ENCODE assay signal across 22 cellular contexts in the genomic region with DNA sequence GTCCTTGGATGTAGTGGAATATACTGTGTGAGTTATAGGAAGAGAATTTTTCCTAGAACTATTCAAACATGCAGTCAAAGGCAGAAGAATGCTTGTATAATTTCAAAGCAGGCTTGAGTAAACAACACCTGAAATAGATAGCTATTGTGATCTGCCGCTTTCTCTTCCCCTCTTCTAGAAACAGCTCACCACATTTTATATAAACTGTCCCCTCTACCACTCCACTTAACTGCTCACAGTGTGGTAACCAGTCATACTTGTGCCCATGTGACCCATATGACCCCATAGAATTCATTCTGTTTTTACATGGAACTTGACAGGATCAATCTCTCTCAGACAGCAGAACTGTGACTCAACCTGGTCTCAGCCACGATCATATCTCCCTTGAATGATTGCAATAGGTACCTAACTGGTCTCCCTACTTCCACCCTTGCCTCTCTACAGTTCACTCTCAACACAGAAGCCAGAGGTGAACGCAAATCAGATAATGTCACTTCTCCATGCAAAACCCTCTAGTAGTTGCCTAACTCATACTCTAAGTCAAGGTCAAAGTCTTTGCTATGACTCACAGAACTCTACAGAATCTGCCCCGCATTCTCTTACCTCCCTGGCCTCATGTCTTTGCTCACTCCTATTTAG.
DNase-seq lines count a peak whose midpoint lies in the region; ATAC-seq, FAIRE-seq and TF ChIP-seq lines count a peak whose summit lies in the region.
"Had no signal": no experiment of that assay in that cellular context is flagged by ENCODE, and none has a peak within 500 bp of the region (broad histone marks: within the 10 kb centered on the region; RNA-seq: fewer than 3 reads in every experiment).

No MANE protein-coding gene starts in this region.

- CTCF ChIA-PET in A549 (lab: Yijun Ruan, JAX) (interaction anchor here (0.8 kb wide), 1 partner anchor 10 kb away, joined by 3 read pairs; no protein-coding TSS in a partner anchor), Calu3 (lab: Charles Lee) (no interaction called here), Panc1 (lab: Charles Lee) (no interaction called here), HEK293T (lab: Yijun Ruan, JAX) (no interaction called here)

- POLR2A ChIA-PET in A549 (lab: Yijun Ruan, JAX) (interaction anchor here (1.0 to 1.5 kb wide), 3 partner anchors 55 to 444 kb away, joined by 3 to 8 read pairs (median 3); a partner anchor contains a TSS), Panc1 (lab: Charles Lee) (no interaction called here), HEK293T (lab: Yijun Ruan, JAX) (no interaction called here)

- TF ChIP-seq CTCF in A549 (IDR thresholded peaks at IDR 0.05) (no peak), Calu3 (IDR thresholded peaks at IDR 0.05; ENCODE audit: unreplicated experiment) (no peak), Panc1 (IDR thresholded peaks at IDR 0.05) (no peak)

- FAIRE-seq in A549 (lab: Jason Lieb, UNC), result peak; percentile 7

- TF ChIP-seq POLR2A in A549 (IDR thresholded peaks at IDR 0.05; ENCODE audit: low read length), result no peak

- no TSS peak for BruUV-seq in Calu3 (replicated peaks; lab: Mats Ljungman, UMichigan)
- no TSS peak for BruUV-seq in Panc1 (replicated peaks; lab: Mats Ljungman, UMichigan)

- TF ChIP-seq RAD21 in A549 (conservative IDR thresholded peaks at IDR 0.05 in 1 of 2, IDR thresholded peaks at IDR 0.05 in 1 of 2), result peak in 1 of 2 experiments; percentile 21; a peak in 1 of 5 replicates

- ATAC-seq in A549 (peak; percentile 86 to 87), Panc1 (peak; percentile 78)
- ATAC-seq in stimulated activated naive CD8-positive, alpha-beta T cell treated with anti-CD3 and anti-CD28 coated beads, Interleukin-15, amount 100 ng/mL, for 72 hours, result no peak
- ATAC-seq: psoas muscle had no signal

- peaks cover 41% of the 10 kb centered on the region for H3K4me1 ChIP-seq in A549
- H3K4me1 ChIP-seq in Panc1 (ENCODE audit: control insufficient read depth, insufficient read depth, low read length), result peaks cover 7% of the 10 kb centered on the region
- H3K4me1 ChIP-seq: psoas muscle, stomach had no signal

- H3K9me3 ChIP-seq in A549, result no peaks in the 10 kb centered on the region
- no peaks in the 10 kb centered on the region for H3K9me3 ChIP-seq in Panc1 (ENCODE audit: control insufficient read depth, insufficient read depth, low read depth, low read length)
- H3K9me3 ChIP-seq: psoas muscle, stomach had no signal

- H3K27me3 Mint-ChIP-seq in Calu3 (ENCODE audit: unreplicated experiment), result no peaks in the 10 kb centered on the region
- H3K27me3 Mint-ChIP-seq in stimulated activated naive CD8-positive, alpha-beta T cell treated with anti-CD3 and anti-CD28 coated beads, Interleukin-15, amount 100 ng/mL, for 72 hours, result no peaks in the 10 kb centered on the region
- H3K27me3 Mint-ChIP-seq: activated naive CD8-positive, alpha-beta T cell treated with anti-CD3 and anti-CD28 coated beads for 36 hours; type B pancreatic cell had no signal

- no peaks in the 10 kb centered on the region for H3K36me3 Mint-ChIP-seq in Calu3 (ENCODE audit: insufficient read depth, unreplicated experiment)
- H3K36me3 Mint-ChIP-seq: activated naive CD8-positive, alpha-beta T cell treated with anti-CD3 and anti-CD28 coated beads for 36 hours; type B pancreatic cell had no signal

- H3K27me3 ChIP-seq in Panc1 (ENCODE audit: control insufficient read depth, insufficient read depth, low read length), result no peaks in the 10 kb centered on the region
- H3K27me3 ChIP-seq: stomach had no signal

- H3K4me3 ChIP-seq in A549, result no peak overlapping the region
- H3K4me3 ChIP-seq in Panc1 (ENCODE audit: low read depth in 2 of 2, low read length in 2 of 2), result no peak overlapping the region
- H3K4me3 ChIP-seq: psoas muscle, skin epidermis, stomach had no signal

- under 1% methylated on average over 4 of the region's 4 CpGs for WGBS in A549 (ENCODE audit: missing lambda C conversion rate)

- intact Hi-C loops in Calu3 (cut with micrococcal nuclease; ENCODE audit: unreplicated experiment), result no loop called here
- intact Hi-C loops in Panc1 (cut with micrococcal nuclease; ENCODE audit: unreplicated experiment), result no loop called here

- in situ Hi-C loops in Panc1 (cut with HindIII; ENCODE audit: low pct_unique_long_range_greater_than_20kb, low sequenced_read_pairs), result no loop called here

- H3K4me1 Mint-ChIP-seq in Calu3 (ENCODE audit: low read depth, unreplicated experiment), result peaks cover 48% of the 10 kb centered on the region
- H3K4me1 Mint-ChIP-seq in stimulated activated naive CD8-positive, alpha-beta T cell treated with anti-CD3 and anti-CD28 coated beads, Interleukin-15, amount 100 ng/mL, for 72 hours, result peaks cover 5% of the 10 kb centered on the region
- H3K4me1 Mint-ChIP-seq: activated naive CD8-positive, alpha-beta T cell treated with anti-CD3 and anti-CD28 coated beads for 36 hours; CD8-positive, alpha-beta memory T cell had no signal

- no peak for TF ChIP-seq EP300 in A549 (IDR thresholded peaks at IDR 0.05)

- H3K9me3 Mint-ChIP-seq in Calu3 (ENCODE audit: low read depth, unreplicated experiment), result no peaks in the 10 kb centered on the region
- H3K9me3 Mint-ChIP-seq in stimulated activated naive CD8-positive, alpha-beta T cell treated with anti-CD3 and anti-CD28 coated beads, Interleukin-15, amount 100 ng/mL, for 72 hours, result no peaks in the 10 kb centered on the region
- H3K9me3 Mint-ChIP-seq: activated naive CD8-positive, alpha-beta T cell treated with anti-CD3 and anti-CD28 coated beads for 36 hours; CD8-positive, alpha-beta memory T cell; T-helper 1 cell treated with Interleukin-12 subunit alpha and Interleukin-12 subunit beta and Interleukin-4 antibody, amounts not matched to agents 30 μg/mL and 1 μg/mL, for 36 hours had no signal

- no peaks in the 10 kb centered on the region for H3K36me3 ChIP-seq in Panc1 (ENCODE audit: control insufficient read depth, insufficient read depth, low read length)
- H3K36me3 ChIP-seq: stomach had no signal

- DNase-seq in A549 (ENCODE audit: low read depth in 1 of 2, low spot score in 1 of 2) (peak; percentile 23 to 71), Calu3 (no peak), Panc1 (ENCODE audit: low read depth, low spot score) (no peak), kidney tubule cell (ENCODE audit: low spot score) (peak; percentile 23), Kasumi-1 (lab: John Stamatoyannopoulos, UW) (no peak), HEK293T (ENCODE audit: extremely low spot score) (no peak)
- DNase-seq in stimulated activated naive CD8-positive, alpha-beta T cell treated with anti-CD3 and anti-CD28 coated beads, Interleukin-15, amount 100 ng/mL, for 72 hours, result no peak
- no peak for DNase-seq in effector CD8-positive, alpha-beta T cell (lab: John Stamatoyannopoulos, UW)
- DNase-seq: activated CD4-positive, alpha-beta T cell treated with anti-CD3 and anti-CD28 coated beads, Interleukin-2, amount 50 U/mL, for 4 hours; activated naive CD8-positive, alpha-beta T cell treated with anti-CD3 and anti-CD28 coated beads for 36 hours; AML-193; CD8-positive, alpha-beta memory T cell; H7; head of caudate nucleus; NCI-H526; psoas muscle; Right ventricle myocardium superior; stimulated activated CD4-positive, alpha-beta T cell treated with anti-CD3 and anti-CD28 coated beads, Interleukin-4, amount 100 ng/mL, for 1 hour; stomach had no signal

- H3K4me2 ChIP-seq in A549, result peak overlapping the region; percentile 62

- H3K27ac Mint-ChIP-seq in Calu3 (ENCODE audit: unreplicated experiment), result peak overlapping the region; percentile 46
- H3K27ac Mint-ChIP-seq in stimulated activated naive CD8-positive, alpha-beta T cell treated with anti-CD3 and anti-CD28 coated beads, Interleukin-15, amount 100 ng/mL, for 72 hours, result no peak overlapping the region
- H3K27ac Mint-ChIP-seq: activated naive CD8-positive, alpha-beta T cell treated with anti-CD3 and anti-CD28 coated beads for 36 hours; CD8-positive, alpha-beta memory T cell; T-helper 1 cell treated with Interleukin-12 subunit alpha and Interleukin-12 subunit beta and Interleukin-4 antibody, amounts not matched to agents 30 μg/mL and 1 μg/mL, for 36 hours; type B pancreatic cell had no signal

- peak overlapping the region; percentile 20 for H3K4me3 Mint-ChIP-seq in Calu3 (ENCODE audit: low read depth, unreplicated experiment)
- H3K4me3 Mint-ChIP-seq in stimulated activated naive CD8-positive, alpha-beta T cell treated with anti-CD3 and anti-CD28 coated beads, Interleukin-15, amount 100 ng/mL, for 72 hours, result no peak overlapping the region
- H3K4me3 Mint-ChIP-seq: activated naive CD8-positive, alpha-beta T cell treated with anti-CD3 and anti-CD28 coated beads for 36 hours; CD8-positive, alpha-beta memory T cell; T-helper 1 cell treated with Interleukin-12 subunit alpha and Interleukin-12 subunit beta and Interleukin-4 antibody, amounts not matched to agents 30 μg/mL and 1 μg/mL, for 36 hours; type B pancreatic cell had no signal

- H3K27ac ChIP-seq in A549 (peak overlapping the region; percentile 72 to 87), Panc1 (ENCODE audit: low read length) (peak overlapping the region; percentile 4; the same call in 1 of the 2 replicates)
- H3K27ac ChIP-seq: psoas muscle, skin epidermis had no signal

TF ChIP-seq in A549, 52 proteins besides CTCF, POLR2A, EP300 and RAD21 (continues in another document):
- TF ChIP-seq FOSL2 (IDR thresholded peaks at IDR 0.05) (peak; percentile 28; the same call in 1 of the 2 replicates), FOSL2 (CRISPR knock-in tag; IDR thresholded peaks at IDR 0.05) (peak; percentile 50), CEBPB (IDR thresholded peaks at IDR 0.05) (peak; percentile 54 to 66), JUNB (IDR thresholded peaks at IDR 0.05) (peak; percentile 49)
- TF ChIP-seq, protein P1, sequence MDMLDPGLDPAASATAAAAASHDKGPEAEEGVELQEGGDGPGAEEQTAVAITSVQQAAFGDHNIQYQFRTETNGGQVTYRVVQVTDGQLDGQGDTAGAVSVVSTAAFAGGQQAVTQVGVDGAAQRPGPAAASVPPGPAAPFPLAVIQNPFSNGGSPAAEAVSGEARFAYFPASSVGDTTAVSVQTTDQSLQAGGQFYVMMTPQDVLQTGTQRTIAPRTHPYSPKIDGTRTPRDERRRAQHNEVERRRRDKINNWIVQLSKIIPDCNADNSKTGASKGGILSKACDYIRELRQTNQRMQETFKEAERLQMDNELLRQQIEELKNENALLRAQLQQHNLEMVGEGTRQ (IDR thresholded peaks at IDR 0.05), result peak; percentile 32; the same call in 1 of the 2 replicates

TF ChIP-seq in HEK293T, 16 proteins besides CTCF, POLR2A, EP300 and RAD21:
- no peak for TF ChIP-seq SP1 (IDR thresholded peaks at IDR 0.05)
- no peak for TF ChIP-seq CTBP1 (IDR thresholded peaks at IDR 0.05; ENCODE audit: borderline replicate concordance)
- no peak for TF ChIP-seq SUZ12 (IDR thresholded peaks at IDR 0.05)
- TF ChIP-seq ZNF384 (IDR thresholded peaks at IDR 0.05), result no peak
- no peak for TF ChIP-seq TARDBP (IDR thresholded peaks at IDR 0.05)
- no peak for TF ChIP-seq FOXA1 (IDR thresholded peaks at IDR 0.05)
- no peak for TF ChIP-seq HDGF (IDR thresholded peaks at IDR 0.05; ENCODE audit: borderline replicate concordance)
TF ChIP-seq in HEK293T: peak in this region for 0.

Comparison
In these comparisons a context has a peak if more than half of its experiments do, and no peak if none do; other contexts are left out.
1. DNase-seq: peak in A549 (2 of 2) and kidney tubule cell (single experiment); none in Calu3 (single experiment), Panc1 (single experiment), stimulated activated naive CD8-positive, alpha-beta T cell treated with anti-CD3 and anti-CD28 coated beads, Interleukin-15, amount 100 ng/mL, for 72 hours (0 of 2), Kasumi-1 (0 of 2), HEK293T (single experiment) and effector CD8-positive, alpha-beta T cell (single experiment).